2 cellular contexts compared by ENCODE assay signal in genomic region chr12:91177380-91177779, GRCh38.
A peak's percentile ranks its signal among the peaks of the same experiment; 100 is the strongest.
TF ChIP-seq lines count a peak whose summit lies in the region.

No MANE protein-coding gene starts in this region.

TF ChIP-seq in liver, 16 proteins besides CTCF, POLR2A, EP300 and RAD21:
- TF ChIP-seq NR2F2 (IDR thresholded peaks at IDR 0.05) (peak; percentile 48), REST (IDR thresholded peaks at IDR 0.05) (no peak), JUND (IDR thresholded peaks at IDR 0.05) (no peak), ATF3 (IDR thresholded peaks at IDR 0.05) (no peak), HNF4A (conservative IDR thresholded peaks at IDR 0.05) (no peak)

TF ChIP-seq in HepG2, 621 proteins besides CTCF, POLR2A, EP300 and RAD21:
- TF ChIP-seq GTF3A (CRISPR knock-in tag; conservative IDR thresholded peaks at IDR 0.05), result no peak
- TF ChIP-seq SETDB1 (CRISPR knock-in tag; IDR thresholded peaks at IDR 0.05; ENCODE audit: borderline replicate concordance), result no peak
- TF ChIP-seq ZSCAN9 (CRISPR knock-in tag; IDR thresholded peaks at IDR 0.05; ENCODE audit: borderline replicate concordance), result no peak
- no peak for TF ChIP-seq MLLT10 (CRISPR knock-in tag; IDR thresholded peaks at IDR 0.05)
- no peak for TF ChIP-seq ZMAT3 (CRISPR knock-in tag; conservative IDR thresholded peaks at IDR 0.05)
- TF ChIP-seq SMAD9 (CRISPR knock-in tag; IDR thresholded peaks at IDR 0.05), result no peak
- TF ChIP-seq ZNF770 (CRISPR knock-in tag; IDR thresholded peaks at IDR 0.05), result no peak
- no peak for TF ChIP-seq NR1H2 (CRISPR knock-in tag; IDR thresholded peaks at IDR 0.05; ENCODE audit: borderline replicate concordance, low read depth)
- no peak for TF ChIP-seq PHB2 (IDR thresholded peaks at IDR 0.05; ENCODE audit: partially characterized antibody)
- no peak for TF ChIP-seq ZFP62 (CRISPR knock-in tag; IDR thresholded peaks at IDR 0.05)
- TF ChIP-seq DNMT1 (CRISPR knock-in tag; IDR thresholded peaks at IDR 0.05), result no peak
- no peak for TF ChIP-seq CCDC6 (CRISPR knock-in tag; IDR thresholded peaks at IDR 0.05)
- TF ChIP-seq TRIM24 (CRISPR knock-in tag; IDR thresholded peaks at IDR 0.05), result no peak
- no peak for TF ChIP-seq ZFP1 (CRISPR knock-in tag; IDR thresholded peaks at IDR 0.05)
- no peak for TF ChIP-seq ZNF713 (CRISPR knock-in tag; IDR thresholded peaks at IDR 0.05)
- no peak for TF ChIP-seq DPF2 (CRISPR knock-in tag; IDR thresholded peaks at IDR 0.05; ENCODE audit: borderline replicate concordance, low read depth)
- TF ChIP-seq BATF2 (CRISPR knock-in tag; IDR thresholded peaks at IDR 0.05), result no peak
- no peak for TF ChIP-seq HNRNPH1 (optimal IDR thresholded peaks at IDR 0.05; ENCODE audit: low read depth, low read length)
